1 cellular context compared by ENCODE assay signal in genomic region chr15:78872155-78872971, GRCh38.
TF ChIP-seq lines count a peak whose summit lies in the region.

MORF4L1 (plus strand) TSS chr15:78872890; CDS start chr15:78873018, 128 bp downstream.

TF ChIP-seq in HepG2, 621 proteins besides CTCF, POLR2A, EP300 and RAD21 (continued from another document):
- no peak for TF ChIP-seq ZNF784 (CRISPR knock-in tag; IDR thresholded peaks at IDR 0.05; ENCODE audit: borderline replicate concordance)
- TF ChIP-seq U2AF1 (optimal IDR thresholded peaks at IDR 0.05; ENCODE audit: low read depth, low read length) = no peak
